In genomic region chr14:93027810-93028723, GRCh38 we compare ENCODE assay signal across 1 cellular context.
TF ChIP-seq lines count a peak whose summit lies in the region.

No MANE protein-coding gene starts in this region.

TF ChIP-seq in GM23338, 12 proteins besides CTCF, POLR2A, EP300 and RAD21 (continued from another document):
- TF ChIP-seq ZNF462 (CRISPR knock-in tag; IDR thresholded peaks at IDR 0.05) (no peak), REST (IDR thresholded peaks at IDR 0.05; ENCODE audit: unreplicated experiment) (no peak), JUNB (IDR thresholded peaks at IDR 0.05; ENCODE audit: unreplicated experiment) (no peak), CREB1 (CRISPR knock-in tag; IDR thresholded peaks at IDR 0.05; ENCODE audit: low read depth) (no peak), POLR2AphosphoS5 (IDR thresholded peaks at IDR 0.05; ENCODE audit: low read depth) (no peak), NANOG (IDR thresholded peaks at IDR 0.05; ENCODE audit: borderline replicate concordance) (no peak), ZNF114 (CRISPR knock-in tag; IDR thresholded peaks at IDR 0.05) (no peak), EZH2 (IDR thresholded peaks at IDR 0.05; ENCODE audit: low read depth, unreplicated experiment) (no peak), ZNF331 (CRISPR knock-in tag; IDR thresholded peaks at IDR 0.05; ENCODE audit: low read depth) (no peak)
